9 cellular contexts compared by ENCODE assay signal in genomic region chr2:212892193-212892592, GRCh38.
DNase-seq lines count a peak whose midpoint lies in the region; ATAC-seq, FAIRE-seq and TF ChIP-seq lines count a peak whose summit lies in the region.
"Had no signal": no experiment of that assay in that cellular context is flagged by ENCODE, and none has a peak within 500 bp of the region (broad histone marks: within the 10 kb centered on the region; RNA-seq: fewer than 3 reads in every experiment).

No MANE protein-coding gene starts in this region.

- H3K9me3 ChIP-seq in A549, result no peaks in the 10 kb centered on the region

- DNase-seq in A549 (ENCODE audit: low read depth in 1 of 2, low spot score in 1 of 2), result peak in 1 of 2 experiments; percentile 31
- DNase-seq in OCI-M1 (lab: John Stamatoyannopoulos, UW), result peak; percentile 58
- no peak for DNase-seq in foreskin keratinocyte
- DNase-seq in stimulated activated CD4-positive, alpha-beta T cell treated with anti-CD3 and anti-CD28 coated beads, Interleukin-4, amount 100 ng/mL, for 1 hour, result no peak
- DNase-seq in DMS153 (lab: John Stamatoyannopoulos, UW), result no peak
- DNase-seq in coronary artery (ENCODE audit: low spot score), result no peak
- DNase-seq in islet precursor cell, result no peak
- DNase-seq: NCI-H510A had no signal

- no peaks in the 10 kb centered on the region for H3K27me3 ChIP-seq in foreskin keratinocyte

- 23% methylated on average over 3 of the region's 3 CpGs for WGBS in A549 (ENCODE audit: missing lambda C conversion rate)

- TF ChIP-seq POLR2A in A549 (IDR thresholded peaks at IDR 0.05; ENCODE audit: low read length), result no peak

- TF ChIP-seq CTCF in A549 (IDR thresholded peaks at IDR 0.05) (peak; percentile 25; the same call in 1 of the 3 replicates), foreskin keratinocyte (conservative IDR thresholded peaks at IDR 0.05) (peak; percentile 68), coronary artery (IDR thresholded peaks at IDR 0.05) (no peak)

- CTCF ChIA-PET in A549 (lab: Yijun Ruan, JAX), result interaction anchor here (0.6 to 2.5 kb wide), 3 partner anchors 8 to 53 kb away, joined by 3 to 7 read pairs (median 3); no protein-coding TSS in a partner anchor

- H3K27ac ChIP-seq in A549, result no peak overlapping the region
- no peak overlapping the region for H3K27ac ChIP-seq in foreskin keratinocyte
- H3K27ac ChIP-seq in coronary artery, result no peak overlapping the region

- H3K4me1 ChIP-seq in A549 (no peaks in the 10 kb centered on the region), foreskin keratinocyte (no peaks in the 10 kb centered on the region)

- no peak for TF ChIP-seq EP300 in A549 (IDR thresholded peaks at IDR 0.05)

- ATAC-seq in A549 (peak in 1 of 2 experiments; percentile 73; a peak in 3 of 6 replicates), GM18502 (IDR thresholded peaks at IDR 0.05; ENCODE audit: poor library complexity, unreplicated experiment) (peak; percentile 74), foreskin keratinocyte (peak; percentile 57)

- POLR2A ChIA-PET in A549 (lab: Yijun Ruan, JAX), result no interaction called here

- H3K4me2 ChIP-seq in A549, result no peak overlapping the region

- no peak for FAIRE-seq in A549 (lab: Jason Lieb, UNC)

- 0 out of 5 replicates have a peak, but pooled peaks have one; percentile 12 to 14 for TF ChIP-seq RAD21 in A549 (conservative IDR thresholded peaks at IDR 0.05 in 1 of 2, IDR thresholded peaks at IDR 0.05 in 1 of 2)

- H3K4me3 ChIP-seq in A549 (no peak overlapping the region), coronary artery (no peak overlapping the region)

TF ChIP-seq in A549, 52 proteins besides CTCF, POLR2A, EP300 and RAD21:
- TF ChIP-seq KDM1A (IDR thresholded peaks at IDR 0.05; ENCODE audit: low read depth) (no peak), SMC3 (IDR thresholded peaks at IDR 0.05) (no peak), MYC (IDR thresholded peaks at IDR 0.05; ENCODE audit: borderline replicate concordance, low read length) (no peak), FOXS1 (CRISPR knock-in tag; IDR thresholded peaks at IDR 0.05) (no peak), FOSB (CRISPR knock-in tag; IDR thresholded peaks at IDR 0.05) (no peak), RNF2 (IDR thresholded peaks at IDR 0.05; ENCODE audit: borderline replicate concordance, low read depth) (no peak), REST (IDR thresholded peaks at IDR 0.05) (no peak), CHD2 (IDR thresholded peaks at IDR 0.05; ENCODE audit: low read length, partially characterized antibody) (no peak), SREBF2 (IDR thresholded peaks at IDR 0.05) (no peak), NR3C1 (IDR thresholded peaks at IDR 0.05) (no peak), PHF8 (IDR thresholded peaks at IDR 0.05; ENCODE audit: borderline replicate concordance, low read depth) (no peak), JUN (IDR thresholded peaks at IDR 0.05) (no peak), MAZ (IDR thresholded peaks at IDR 0.05; ENCODE audit: borderline replicate concordance, low read depth, low read length) (no peak), E2F6 (IDR thresholded peaks at IDR 0.05; ENCODE audit: borderline replicate concordance, low read depth) (no peak), RFX5 (IDR thresholded peaks at IDR 0.05) (no peak), FOSL2 (IDR thresholded peaks at IDR 0.05) (no peak), FOSL2 (CRISPR knock-in tag; IDR thresholded peaks at IDR 0.05) (no peak), BCL3 (IDR thresholded peaks at IDR 0.05) (no peak)
